In the genomic region with DNA sequence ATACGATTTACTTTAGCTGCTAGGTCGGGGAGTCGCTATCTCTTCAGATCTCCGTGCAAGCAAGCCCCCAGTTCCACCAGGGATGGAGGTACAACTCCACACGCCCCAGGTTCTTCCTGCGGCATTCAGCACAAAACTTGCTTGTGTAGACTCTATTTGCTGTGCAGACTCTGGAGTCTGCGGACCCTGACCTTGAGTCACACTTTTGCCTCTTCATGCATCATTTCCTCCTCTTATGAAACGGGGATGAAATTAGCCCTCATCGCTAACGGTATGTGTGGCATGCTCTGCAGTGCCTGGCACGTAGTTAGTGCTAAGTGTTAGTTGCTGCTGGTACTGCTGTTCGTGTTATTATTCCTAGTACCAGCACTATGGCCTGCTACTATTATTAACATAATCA, we compare ENCODE assay signal across 20 cellular contexts.
"Had no signal": no experiment of that assay in that cellular context is flagged by ENCODE, and none has a peak within 500 bp of the region (broad histone marks: within the 10 kb centered on the region; RNA-seq: fewer than 3 reads in every experiment).

No MANE protein-coding gene starts in this region.

- H3K27ac ChIP-seq: foreskin keratinocyte, left lung, right atrium auricular region, skin epidermis, thyroid gland had no signal

- H3K9me3 ChIP-seq: right atrium auricular region, thyroid gland had no signal

- H3K4me3 ChIP-seq: left lung, right atrium auricular region, skin epidermis, thyroid gland had no signal

- ATAC-seq: activated naive CD4-positive, alpha-beta T cell treated with anti-CD3 and anti-CD28 coated beads, Interleukin-2, amount 50 U/mL, for 72 hours; activated T-cell treated with anti-CD3 and anti-CD28 coated beads, Interleukin-2, amount 50 U/mL, for 72 hours; foreskin keratinocyte; left lung; naive thymus-derived CD8-positive, alpha-beta T cell; stimulated activated naive B cell treated with anti-CD40 and anti-IgM and Interleukin-4, amounts not matched to agents 10 μg/mL and 1 μg/mL and 100 μg/mL, for 72 hours had no signal

- H3K4me1 ChIP-seq: foreskin keratinocyte, left lung, right atrium auricular region, thyroid gland had no signal

- FAIRE-seq: urothelium cell line had no signal

- H3K27me3 ChIP-seq: foreskin keratinocyte, left lung, right atrium auricular region, thyroid gland had no signal

- DNase-seq: activated CD4-positive, alpha-beta T cell treated with anti-CD3 and anti-CD28 coated beads, Interleukin-2, amount 10 ng/mL, durations not matched to agents 24 days and 14 days; activated CD4-positive, CD25-positive, alpha-beta regulatory T cell; activated CD8-positive, alpha-beta memory T cell treated with anti-CD3 and anti-CD28 coated beads, Interleukin-2, amount 50 U/mL, for 48 hours; activated gamma-delta T cell; activated T-cell treated with anti-CD3 and anti-CD28 coated beads, Interleukin-2, amount 50 U/mL, for 72 hours; amniotic stem cell; effector CD8-positive, alpha-beta T cell; foreskin keratinocyte; glutamatergic neuron; hypothalamus; left lung; naive thymus-derived CD8-positive, alpha-beta T cell; stimulated activated CD4-positive, alpha-beta T cell treated with anti-CD3 and anti-CD28 coated beads, Interleukin-15, amount 100 ng/mL, for 24 hours; stimulated activated CD4-positive, alpha-beta T cell treated with anti-CD3 and anti-CD28 coated beads, Interleukin-4, amount 100 ng/mL, for 1 hour; stimulated activated naive B cell treated with anti-CD40 and anti-IgM and Interleukin-4, amounts not matched to agents 10 μg/mL and 1 μg/mL and 100 μg/mL, for 72 hours; thyroid gland had no signal

- H3K36me3 ChIP-seq: left lung, right atrium auricular region, thyroid gland had no signal
